Comparison of ENCODE assay signal across 9 cellular contexts in the genomic region with DNA sequence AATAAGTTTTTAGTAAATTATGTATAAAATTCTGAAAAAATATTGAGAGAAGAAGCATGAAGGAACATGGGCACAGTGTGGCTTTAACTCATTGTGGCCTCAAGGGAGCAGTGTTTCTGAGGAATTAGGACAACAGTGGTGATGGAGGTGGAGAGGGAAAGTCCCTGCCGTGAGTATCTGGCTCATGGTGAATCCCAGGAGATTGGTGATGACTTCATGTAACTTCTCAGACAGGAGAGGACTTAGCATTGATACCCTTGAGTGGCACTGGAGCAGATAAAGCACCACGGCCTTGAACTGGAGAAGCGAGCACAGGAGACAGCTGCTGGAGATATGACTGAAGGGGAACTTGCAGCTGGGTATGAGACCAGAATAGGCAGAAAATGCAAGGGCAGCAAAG. TPM values are rescaled to one million over a fixed set of nuclear protein-coding genes. Genes with fewer than 3 reads are reported as not detected.
DNase-seq lines count a peak whose midpoint lies in the region; ATAC-seq and TF ChIP-seq lines count a peak whose summit lies in the region.
"Had no signal": no experiment of that assay in that cellular context is flagged by ENCODE, and none has a peak within 500 bp of the region (broad histone marks: within the 10 kb centered on the region; RNA-seq: fewer than 3 reads in every experiment).

No MANE protein-coding gene starts in this region.

- H3K36me3 ChIP-seq in GM23248 (ENCODE audit: low read depth) = no peaks in the 10 kb centered on the region

- H4K20me1 ChIP-seq in GM23248 (ENCODE audit: insufficient read depth) = no peaks in the 10 kb centered on the region

- no peaks in the 10 kb centered on the region for H3F3A ChIP-seq in GM23248 (ENCODE audit: insufficient read depth)

- WGBS in GM23248 (ENCODE audit: low coverage in 1 of 2, low lambda C conversion rate in 2 of 2, missing lambda C conversion rate in 2 of 2), 2 experiments = 21 to 42% methylated on average over 3 of the region's 3 CpGs

- no peaks in the 10 kb centered on the region for H3K9me2 ChIP-seq in GM23248 (ENCODE audit: insufficient read depth)

- no peak overlapping the region for H2AFZ ChIP-seq in GM23248

- DNase-seq in GM23248 (peak; percentile 48), HuH-7.5 (ENCODE audit: low spot score) (peak; percentile 10), SW 1271 (lab: John Stamatoyannopoulos, UW) (peak; percentile 18 to 64), kidney tubule cell (ENCODE audit: low spot score) (peak; percentile 87), foreskin melanocyte (no peak), sciatic nerve (ENCODE audit: low spot score) (no peak), hepatic stellate cell (ENCODE audit: low spot score) (no peak)

- no peaks in the 10 kb centered on the region for H3K79me2 ChIP-seq in GM23248 (ENCODE audit: insufficient read depth)

- H3K4me2 ChIP-seq in GM23248 (ENCODE audit: unreplicated experiment) = no peak overlapping the region

- H3K4me3 ChIP-seq in GM23248 = no peak overlapping the region

- in situ Hi-C loops in GM23248 (cut with MboI) = no loop called here

- peaks cover 9% of the 10 kb centered on the region; the same call in 1 of the 2 replicates for H3K27me3 ChIP-seq in GM23248 (replicated peaks; ENCODE audit: insufficient read depth)

- no peak overlapping the region for H3K9ac ChIP-seq in GM23248

- H3K27ac ChIP-seq in GM23248 = no peak overlapping the region

- intact Hi-C loops in sciatic nerve (cut with DNase I) = no loop called here

- ATAC-seq in sciatic nerve = no peak

- TF ChIP-seq CTCF in GM12874 (IDR thresholded peaks at IDR 0.05; ENCODE audit: insufficient read depth, low read depth, low read length) = peak; percentile 14; the same call in 1 of the 2 replicates

- no peaks in the 10 kb centered on the region for H3K4me1 ChIP-seq in GM23248 (ENCODE audit: insufficient read depth)

- H3K9me3 ChIP-seq in GM23248 (ENCODE audit: low read depth) = no peaks in the 10 kb centered on the region

RNA-seq across cellular contexts. Expression of a gene that starts 35.0 kb away (rescaled TPM):
- total RNA-seq in GM23248 (2014; rRNA removed; shearing (Covaris generic)) = not detected in 2 replicates
- not detected in 2 replicates for polyA plus RNA-seq in GM23248 (2016; fragmentation: Nextera tagmentation; extraction: Ambion mirVana)
- 0.62 TPM for total RNA-seq in sciatic nerve
- total RNA-seq: activated CD8-positive, alpha-beta memory T cell treated with anti-CD3 and anti-CD28 coated beads for 36 hours had no signal

Comparison
In these comparisons a context has a peak if more than half of its experiments do, and no peak if none do; other contexts are left out.
1. DNase-seq: peak in GM23248 (single experiment), HuH-7.5 (single experiment), SW 1271 (2 of 2) and kidney tubule cell (single experiment); none in foreskin melanocyte (single experiment), sciatic nerve (single experiment) and hepatic stellate cell (single experiment).